25 cellular contexts compared by ENCODE assay signal in the genomic region with DNA sequence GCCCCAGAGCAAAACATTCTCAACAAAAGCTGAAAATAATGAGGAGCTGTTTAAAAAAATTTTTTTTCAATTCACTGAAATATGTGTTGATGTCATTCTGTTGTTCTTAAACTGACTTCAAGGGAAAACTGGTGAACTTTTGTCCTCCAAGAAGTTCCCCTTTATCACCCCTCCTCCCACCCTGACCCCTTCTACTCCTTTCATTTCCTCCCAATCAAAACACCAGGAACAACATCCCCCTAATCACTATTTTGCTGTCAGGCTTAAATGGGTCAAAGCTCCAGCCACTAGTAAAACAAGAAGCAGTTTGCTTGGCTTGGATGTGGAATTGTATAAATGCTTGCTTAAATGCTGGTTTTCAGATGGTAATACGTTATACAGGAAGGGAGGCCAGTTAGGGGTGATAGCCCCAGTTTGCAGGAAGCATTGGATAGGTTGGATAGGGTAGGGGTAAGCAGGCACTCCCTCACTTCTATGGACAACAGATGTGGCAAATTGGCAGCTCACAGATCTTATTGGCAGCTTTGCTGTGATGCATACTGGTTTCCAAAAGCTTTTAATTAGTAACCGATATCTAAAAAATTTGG.
DNase-seq lines count a peak whose midpoint lies in the region; ATAC-seq, FAIRE-seq and TF ChIP-seq lines count a peak whose summit lies in the region.
"Had no signal": no experiment of that assay in that cellular context is flagged by ENCODE, and none has a peak within 500 bp of the region (broad histone marks: within the 10 kb centered on the region; RNA-seq: fewer than 3 reads in every experiment).

No MANE protein-coding gene starts in this region.

- no peak overlapping the region for H3K4me3 Mint-ChIP-seq in mesothelial cell of epicardium
- H3K4me3 Mint-ChIP-seq: CD8-positive, alpha-beta T cell had no signal

- intact Hi-C loops in HepG2 (cut with micrococcal nuclease; ENCODE audit: unreplicated experiment) (no loop called here), esophagus squamous epithelium (cut with DNase I) (loop anchor here (10.0 kb wide), 1 partner anchor 873 kb away; no protein-coding TSS in a partner anchor)

- TF ChIP-seq RAD21 in liver (IDR thresholded peaks at IDR 0.05): no peak
- TF ChIP-seq RAD21 in HepG2 (CRISPR knock-in tag; IDR thresholded peaks at IDR 0.05): no peak

- H3K36me3 Mint-ChIP-seq in mesothelial cell of epicardium: no peaks in the 10 kb centered on the region
- H3K36me3 Mint-ChIP-seq: CD8-positive, alpha-beta T cell had no signal

- H3K27me3 Mint-ChIP-seq in mesothelial cell of epicardium (ENCODE audit: low read depth): no peaks in the 10 kb centered on the region

- TF ChIP-seq POLR2A in HepG2 (IDR thresholded peaks at IDR 0.05; ENCODE audit: insufficient read depth in 1 of 2, low read depth in 2 of 2, low read length in 2 of 2): no peak
- TF ChIP-seq POLR2A in esophagus squamous epithelium (IDR thresholded peaks at IDR 0.05): no peak

- no peak for FAIRE-seq in HepG2 (lab: Jason Lieb, UNC)
- FAIRE-seq: GM12891, H54 had no signal

- H3K4me1 ChIP-seq in liver (ENCODE audit: control insufficient read depth in 4 of 4, insufficient read depth in 4 of 4, low read length in 3 of 4) (no peaks in the 10 kb centered on the region), HepG2 (ENCODE audit: insufficient read depth, low read length) (no peaks in the 10 kb centered on the region), iPS DF 6.9 (ENCODE audit: control insufficient read depth, insufficient read depth, low read length) (peaks cover 4% of the 10 kb centered on the region; the same call in 1 of the 2 replicates), esophagus squamous epithelium (no peaks in the 10 kb centered on the region)

- H3K27me3 ChIP-seq in liver (ENCODE audit: control insufficient read depth in 4 of 4, insufficient read depth in 4 of 4, low read length in 3 of 4) (peaks cover 0 to 3% (median 0%) of the 10 kb centered on the region in 4 donors), HepG2 (ENCODE audit: control insufficient read depth in 1 of 2, insufficient read depth in 2 of 2, low read length in 2 of 2) (no peaks in the 10 kb centered on the region), iPS DF 6.9 (ENCODE audit: control insufficient read depth, insufficient read depth, low read length) (no peaks in the 10 kb centered on the region), esophagus squamous epithelium (peaks cover 0 to 9% (median 0%) of the 10 kb centered on the region in 4 donors)
- H3K27me3 ChIP-seq: MG63 had no signal

- peaks cover 39% of the 10 kb centered on the region for H3K4me1 Mint-ChIP-seq in mesothelial cell of epicardium

- no peaks in the 10 kb centered on the region for H4K20me1 ChIP-seq in HepG2 (ENCODE audit: insufficient read depth, low read length)

- no peak overlapping the region for H3K27ac ChIP-seq in liver (ENCODE audit: low read depth in 1 of 2, low read length in 2 of 2)
- H3K27ac ChIP-seq in HepG2 (ENCODE audit: extremely low read length, insufficient read depth, low read length): no peak overlapping the region
- H3K27ac ChIP-seq in iPS DF 6.9 (ENCODE audit: low read length): no peak overlapping the region
- H3K27ac ChIP-seq in esophagus squamous epithelium: no peak overlapping the region
- H3K27ac ChIP-seq: 22Rv1, PC-9 had no signal

- CTCF ChIA-PET in HepG2 (lab: Yijun Ruan, JAX; ENCODE audit: low intra/inter-chr PET ratio, low total read pairs): no interaction called here

- ATAC-seq in HepG2: no peak
- ATAC-seq in GM21360 (IDR thresholded peaks at IDR 0.05; ENCODE audit: unreplicated experiment): no peak
- ATAC-seq in GM19467 (IDR thresholded peaks at IDR 0.05; ENCODE audit: unreplicated experiment): no peak
- no peak for ATAC-seq in HG03039 (IDR thresholded peaks at IDR 0.05; ENCODE audit: unreplicated experiment)
- ATAC-seq: CD8-positive, alpha-beta T cell had no signal

- H3K4me2 ChIP-seq in HepG2 (ENCODE audit: low read depth, low read length): no peak overlapping the region
- H3K4me2 ChIP-seq: PC-9 had no signal

- H3K9me3 Mint-ChIP-seq in mesothelial cell of epicardium: no peaks in the 10 kb centered on the region
- H3K9me3 Mint-ChIP-seq: CD8-positive, alpha-beta T cell had no signal

- H3K4me3 ChIP-seq in liver (ENCODE audit: low read depth in 1 of 3, low read length in 3 of 3) (no peak overlapping the region), HepG2 (replicated peaks in 1 of 3; ENCODE audit: insufficient read depth in 1 of 3, low read depth in 2 of 3, low read length in 3 of 3) (no peak overlapping the region), iPS DF 6.9 (ENCODE audit: low read length) (no peak overlapping the region), esophagus squamous epithelium (no peak overlapping the region)
- H3K4me3 ChIP-seq: MG63, PC-9 had no signal

- TF ChIP-seq CTCF in liver (IDR thresholded peaks at IDR 0.05; ENCODE audit: low read depth, low read length, missing input control) (no peak), HepG2 (CRISPR knock-in tag; IDR thresholded peaks at IDR 0.05) (no peak), mesothelial cell of epicardium (IDR thresholded peaks at IDR 0.05; ENCODE audit: unreplicated experiment) (no peak), esophagus squamous epithelium (IDR thresholded peaks at IDR 0.05) (no peak)

- H3K36me3 ChIP-seq in liver (ENCODE audit: control insufficient read depth in 4 of 4, insufficient read depth in 3 of 4, low read depth in 1 of 4, low read length in 3 of 4): no peaks in the 10 kb centered on the region
- H3K36me3 ChIP-seq in HepG2 (replicated peaks in 1 of 2; ENCODE audit: control insufficient read depth in 1 of 2, insufficient read depth in 2 of 2, low read length in 2 of 2): no peaks in the 10 kb centered on the region
- no peaks in the 10 kb centered on the region for H3K36me3 ChIP-seq in iPS DF 6.9 (ENCODE audit: control insufficient read depth, insufficient read depth, low read length)
- no peaks in the 10 kb centered on the region for H3K36me3 ChIP-seq in esophagus squamous epithelium
- H3K36me3 ChIP-seq: MG63 had no signal

- WGBS in liver: 54% methylated on average over 2 of the region's 2 CpGs
- 6% methylated on average over 2 of the region's 2 CpGs for WGBS in HepG2 (ENCODE audit: low lambda C conversion rate)
- no CpG with 5 or more reads among the region's 2 CpGs for WGBS in iPS DF 6.9 (ENCODE audit: insufficient coverage, insufficient read length)
- 57 to 68% methylated on average over 2 of the region's 2 CpGs for WGBS in esophagus squamous epithelium, 2 donors

- POLR2A ChIA-PET in HepG2 (lab: Yijun Ruan, JAX): no interaction called here

- H2AFZ ChIP-seq in HepG2 (ENCODE audit: low read length): no peak overlapping the region
- H2AFZ ChIP-seq: PC-9 had no signal

- H3K9ac ChIP-seq in liver (ENCODE audit: low read depth in 1 of 2, low read length in 2 of 2) (no peak overlapping the region), HepG2 (ENCODE audit: insufficient read depth, low read depth, low read length) (no peak overlapping the region)

- no peaks in the 10 kb centered on the region for H3K79me2 ChIP-seq in HepG2 (ENCODE audit: insufficient read depth, low read length)

- H3K9me3 ChIP-seq in liver (ENCODE audit: control insufficient read depth in 4 of 4, low read length in 3 of 4): no peaks in the 10 kb centered on the region
- H3K9me3 ChIP-seq in HepG2 (ENCODE audit: low read length): no peaks in the 10 kb centered on the region
- no peaks in the 10 kb centered on the region for H3K9me3 ChIP-seq in iPS DF 6.9 (ENCODE audit: control insufficient read depth, insufficient read depth, low read length)
- no peaks in the 10 kb centered on the region for H3K9me3 ChIP-seq in esophagus squamous epithelium
- H3K9me3 ChIP-seq: MG63 had no signal

- DNase-seq in HepG2 (ENCODE audit: low spot score) (no peak), iPS DF 6.9 (ENCODE audit: low read depth, low spot score) (peak; percentile 9), mesothelial cell of epicardium (ENCODE audit: low spot score in 2 of 2, unreplicated experiment in 2 of 2) (no peak), esophagus squamous epithelium (lab: John Stamatoyannopoulos, UW) (no peak)
- DNase-seq: C1 segment of cervical spinal cord; Calu3; CD8-positive, alpha-beta T cell; DMS153; Kasumi-1; MG63; NCI-H1048; NCI-H1417 treated with DMSO at 0.1 percent for 48 hours; NCI-H187; NCI-H446; NCI-H526; PC-9; RPMI8226; SHP77 had no signal

- TF ChIP-seq EP300 in HepG2 (IDR thresholded peaks at IDR 0.05; ENCODE audit: low read depth in 2 of 2, low read length in 2 of 2) (no peak), HepG2 (CRISPR knock-in tag; IDR thresholded peaks at IDR 0.05; ENCODE audit: borderline replicate concordance) (no peak)

- peak overlapping the region; percentile 89 for H3K27ac Mint-ChIP-seq in mesothelial cell of epicardium
- H3K27ac Mint-ChIP-seq: CD8-positive, alpha-beta T cell had no signal

- in situ Hi-C loops in HepG2 (cut with HindIII; ENCODE audit: extremely low pct_ligation_motif_present, low pct_unique_long_range_greater_than_20kb): loop anchor here (25.0 kb wide), 2 partner anchors 581 to 881 kb away; no protein-coding TSS in a partner anchor

- BruUV-seq in HepG2 (replicated peaks; lab: Mats Ljungman, UMichigan): no TSS peak

TF ChIP-seq in liver, 16 proteins besides CTCF, POLR2A, EP300 and RAD21:
- TF ChIP-seq GABPA (IDR thresholded peaks at IDR 0.05 in 1 of 2, conservative IDR thresholded peaks at IDR 0.05 in 1 of 2): no peak
- peak; percentile 37 to 39 for TF ChIP-seq RXRA (IDR thresholded peaks at IDR 0.05)
- TF ChIP-seq NR2F2 (IDR thresholded peaks at IDR 0.05): peak; percentile 93

TF ChIP-seq in HepG2, 621 proteins besides CTCF, POLR2A, EP300 and RAD21 (continues in another document):
- TF ChIP-seq ZBTB8A (CRISPR knock-in tag; IDR thresholded peaks at IDR 0.05; ENCODE audit: borderline replicate concordance, low read depth): no peak
- TF ChIP-seq ATF7 (IDR thresholded peaks at IDR 0.05): no peak
- TF ChIP-seq ATF7 (CRISPR knock-in tag; IDR thresholded peaks at IDR 0.05): no peak
- TF ChIP-seq, protein P1, sequence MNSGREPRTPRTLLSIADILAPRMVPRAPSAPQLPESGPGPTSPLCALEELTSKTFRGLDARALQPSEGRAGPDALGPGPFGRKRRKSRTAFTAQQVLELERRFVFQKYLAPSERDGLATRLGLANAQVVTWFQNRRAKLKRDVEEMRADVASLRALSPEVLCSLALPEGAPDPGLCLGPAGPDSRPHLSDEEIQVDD (CRISPR knock-in tag; IDR thresholded peaks at IDR 0.05; ENCODE audit: borderline replicate concordance): no peak
